1 cellular context compared by ENCODE assay signal in the genomic region with DNA sequence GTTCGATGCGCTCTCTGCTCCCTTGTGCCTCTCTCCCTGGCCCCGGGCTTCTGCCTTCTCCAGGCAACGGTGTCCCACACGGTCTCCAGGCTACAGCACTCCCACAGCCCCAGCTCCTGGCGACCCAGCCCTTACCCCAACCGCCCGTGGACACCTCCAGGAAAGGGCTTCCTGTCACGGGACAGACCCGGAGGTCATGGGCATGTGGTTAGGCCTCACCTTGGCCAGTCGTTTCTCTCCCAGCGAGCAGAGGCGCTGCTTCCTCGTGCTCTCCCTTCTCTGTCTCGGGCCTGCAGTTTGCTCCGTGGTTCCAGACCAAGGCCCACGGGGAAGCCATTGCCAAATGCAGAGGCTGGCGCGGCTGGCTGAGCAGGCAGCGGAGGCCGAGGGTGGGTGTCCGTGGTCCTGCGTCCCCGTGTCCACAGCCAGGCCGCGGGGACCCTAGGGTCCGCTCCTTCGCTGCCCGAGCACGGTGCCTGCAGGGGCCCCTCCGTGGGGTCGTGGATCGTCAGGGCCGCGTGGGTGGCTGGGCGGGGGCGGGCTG.
TF ChIP-seq lines count a peak whose summit lies in the region.

No MANE protein-coding gene starts in this region.

TF ChIP-seq in IMR-90, 13 proteins besides CTCF, POLR2A, EP300 and RAD21 (continued from another document):
- TF ChIP-seq BHLHE40 (IDR thresholded peaks at IDR 0.05; ENCODE audit: low read depth, low read length) (no peak), NFE2L2 (IDR thresholded peaks at IDR 0.05; ENCODE audit: low read depth, low read length) (no peak), SMC3 (IDR thresholded peaks at IDR 0.05; ENCODE audit: low read depth, low read length) (no peak), CEBPB (IDR thresholded peaks at IDR 0.05; ENCODE audit: low read depth, low read length) (no peak)
TF ChIP-seq in IMR-90: peak in this region for 0.
